ENCODE assay signal across 8 cellular contexts in the genomic region with DNA sequence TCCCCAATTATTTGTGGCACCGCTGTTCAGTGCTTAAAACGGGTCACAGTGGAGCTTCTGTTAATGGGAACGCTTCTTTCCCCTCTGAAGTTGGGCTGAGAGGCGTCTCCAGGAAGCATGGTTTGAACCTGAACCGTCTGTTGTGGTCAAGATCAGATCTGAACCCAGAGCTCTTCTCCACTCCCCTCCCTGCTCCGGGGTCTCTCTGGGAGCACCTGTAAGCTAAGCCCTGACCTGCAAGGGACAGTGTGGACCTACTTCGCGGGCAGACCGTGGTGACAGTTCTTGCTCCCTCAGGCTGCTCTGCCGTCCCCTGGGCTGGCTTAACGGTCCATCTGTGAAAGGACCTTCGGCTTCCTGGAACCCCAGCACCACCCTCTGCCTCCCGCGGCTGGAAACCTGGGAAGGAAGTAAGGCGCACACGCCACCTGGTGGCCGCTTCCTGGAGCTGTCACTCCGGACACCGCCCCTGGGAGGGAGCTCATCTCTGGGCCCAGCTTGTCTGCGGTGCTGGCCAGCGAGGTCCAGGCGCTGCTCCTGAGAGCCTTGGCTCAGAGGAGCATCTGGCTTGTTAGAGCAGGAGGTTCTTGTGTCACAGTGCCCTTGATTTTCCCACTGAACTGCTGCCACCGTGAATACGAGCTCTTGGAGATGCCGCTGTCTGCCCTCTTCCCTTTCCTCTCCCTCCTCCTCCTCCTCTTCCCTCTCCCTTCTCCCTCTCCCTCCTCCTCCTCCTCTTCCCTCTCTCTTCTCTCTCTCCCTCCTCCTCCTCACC.
DNase-seq lines count a peak whose midpoint lies in the region; ATAC-seq and TF ChIP-seq lines count a peak whose summit lies in the region.

No MANE protein-coding gene starts in this region.

- H3K79me2 ChIP-seq in DOHH2 (ENCODE audit: control insufficient read depth, low read length), result no peaks in the 10 kb centered on the region

- H3K36me3 ChIP-seq in DOHH2 (ENCODE audit: control insufficient read depth, low read length) (no peaks in the 10 kb centered on the region), iPS-20b (ENCODE audit: insufficient read depth, low read depth, low read length) (no peaks in the 10 kb centered on the region)

- no peaks in the 10 kb centered on the region for H3F3A ChIP-seq in DOHH2 (ENCODE audit: control insufficient read depth, insufficient read depth)

- H3K9me3 Mint-ChIP-seq in activated naive CD8-positive, alpha-beta T cell treated with anti-CD3 and anti-CD28 coated beads, Interleukin-2, amount 50 U/mL, for 24 hours, result no peaks in the 10 kb centered on the region

- no peak for ATAC-seq in activated naive CD8-positive, alpha-beta T cell treated with anti-CD3 and anti-CD28 coated beads, Interleukin-2, amount 50 U/mL, for 24 hours
- ATAC-seq in HG02885 (IDR thresholded peaks at IDR 0.05; ENCODE audit: poor library complexity, unreplicated experiment), result no peak
- ATAC-seq in HG03280 (IDR thresholded peaks at IDR 0.05; ENCODE audit: unreplicated experiment), result no peak

- H3K27ac Mint-ChIP-seq in activated naive CD8-positive, alpha-beta T cell treated with anti-CD3 and anti-CD28 coated beads, Interleukin-2, amount 50 U/mL, for 24 hours, result no peak overlapping the region

- no peaks in the 10 kb centered on the region for H3K36me3 Mint-ChIP-seq in activated naive CD8-positive, alpha-beta T cell treated with anti-CD3 and anti-CD28 coated beads, Interleukin-2, amount 50 U/mL, for 24 hours (ENCODE audit: low read depth)

- H3K4me1 ChIP-seq in DOHH2 (ENCODE audit: control insufficient read depth, low read length) (no peaks in the 10 kb centered on the region), iPS-20b (ENCODE audit: insufficient read depth, low read length) (no peaks in the 10 kb centered on the region)

- H3K27me3 ChIP-seq in DOHH2 (ENCODE audit: control insufficient read depth, low read length), result no peaks in the 10 kb centered on the region
- H3K27me3 ChIP-seq in iPS-20b (ENCODE audit: insufficient read depth, low read length), result peaks cover 7% of the 10 kb centered on the region; the same call in 1 of the 2 replicates

- TF ChIP-seq CTCF in DOHH2 (IDR thresholded peaks at IDR 0.05; ENCODE audit: low read depth, low read length, poor library complexity, severe bottlenecking), result peak; percentile 90

- H3K4me3 ChIP-seq in DOHH2 (ENCODE audit: low read length), result no peak overlapping the region
- peak overlapping the region; percentile 57 for H3K4me3 ChIP-seq in iPS-20b (ENCODE audit: low read length)

- H3K27ac ChIP-seq in DOHH2 (ENCODE audit: low read depth, low read length), result no peak overlapping the region
- no peak overlapping the region for H3K27ac ChIP-seq in iPS-20b (ENCODE audit: low read length)

- H3K27me3 Mint-ChIP-seq in activated naive CD8-positive, alpha-beta T cell treated with anti-CD3 and anti-CD28 coated beads, Interleukin-2, amount 50 U/mL, for 24 hours, result peaks cover 17% of the 10 kb centered on the region

- no peaks in the 10 kb centered on the region for H4K20me1 ChIP-seq in DOHH2 (ENCODE audit: control insufficient read depth, insufficient read depth, low read depth, low read length)

- no peak overlapping the region for H3K9ac ChIP-seq in iPS-20b (ENCODE audit: low read depth, low read length)

- no peak overlapping the region for H3K4me3 Mint-ChIP-seq in activated naive CD8-positive, alpha-beta T cell treated with anti-CD3 and anti-CD28 coated beads, Interleukin-2, amount 50 U/mL, for 24 hours

- no peaks in the 10 kb centered on the region for H3K9me3 ChIP-seq in DOHH2 (ENCODE audit: control insufficient read depth, insufficient read depth, low read length)
- H3K9me3 ChIP-seq in iPS-20b (ENCODE audit: insufficient read depth, low read depth, low read length), result no peaks in the 10 kb centered on the region

- DNase-seq in H4 (ENCODE audit: low spot score), result peak; percentile 28
- DNase-seq in NCI-H748 treated with DMSO at 0.1 percent for 48 hours (lab: John Stamatoyannopoulos, UW), result peak; percentile 6
- DNase-seq in activated naive CD8-positive, alpha-beta T cell treated with anti-CD3 and anti-CD28 coated beads, Interleukin-2, amount 50 U/mL, for 24 hours, result peak; percentile 41
- DNase-seq in stimulated activated CD4-positive, alpha-beta T cell treated with anti-CD3 and anti-CD28 coated beads, Interleukin-4, amount 100 ng/mL, for 24 hours, result peak; percentile 5

- peak overlapping the region; percentile 27 for H3K4me2 ChIP-seq in DOHH2 (ENCODE audit: low read length)

- H3K9me2 ChIP-seq in DOHH2 (replicated peaks; ENCODE audit: control insufficient read depth, low read length), result no peaks in the 10 kb centered on the region

- no peaks in the 10 kb centered on the region for H3K4me1 Mint-ChIP-seq in activated naive CD8-positive, alpha-beta T cell treated with anti-CD3 and anti-CD28 coated beads, Interleukin-2, amount 50 U/mL, for 24 hours
